8 cellular contexts compared by ENCODE assay signal in the genomic region with DNA sequence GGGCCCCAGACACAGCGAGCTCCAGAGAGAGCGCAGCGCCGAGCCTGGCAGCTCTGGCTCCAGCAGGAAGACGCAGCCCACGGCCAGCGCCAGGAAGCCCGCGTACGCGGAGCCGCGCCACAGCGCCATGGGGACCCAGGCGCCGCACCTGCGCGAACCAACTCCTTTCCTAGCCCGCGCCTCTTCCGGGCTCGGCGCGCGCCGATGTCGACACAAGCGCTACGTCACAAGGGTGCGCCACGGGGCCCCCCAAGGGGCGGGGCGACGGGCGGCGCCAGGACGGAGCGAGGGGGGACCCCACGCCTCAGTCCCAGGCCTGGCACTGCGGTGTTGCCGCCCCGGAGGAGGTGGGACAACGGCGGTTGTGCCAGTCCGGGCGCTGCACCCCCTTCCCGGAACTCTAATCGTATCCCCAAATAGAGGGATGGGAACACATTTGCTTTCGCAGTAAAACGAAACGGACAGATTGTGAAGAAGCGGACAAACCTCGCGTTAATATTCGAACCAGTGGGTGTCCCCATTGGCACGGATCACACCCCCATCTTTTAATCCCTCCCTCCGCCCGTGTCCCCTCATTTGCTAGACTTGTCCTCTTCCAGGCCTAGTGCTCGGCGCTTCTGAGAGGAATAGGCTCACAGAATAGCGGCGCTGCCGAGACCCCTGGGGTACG. TPM values are rescaled to one million over a fixed set of nuclear protein-coding genes. Genes with fewer than 3 reads are reported as not detected.
DNase-seq lines count a peak whose midpoint lies in the region; ATAC-seq, FAIRE-seq and TF ChIP-seq lines count a peak whose summit lies in the region.

A gene (minus strand): TSS at position 196 of the 670 bp plus-strand sequence. CDS start 67 bp downstream, at position 129.

- intact Hi-C loops in T-helper 2 cell treated with Interferon-gamma antibody and Interleukin-4, amounts not matched to agents 100 ng/mL and 5 ng/mL, for 36 hours (cut with micrococcal nuclease) = loop anchor here (1.0 to 5.0 kb wide), 9 partner anchors 43 to 849 kb away; a partner anchor contains a TSS

- TF ChIP-seq POLR2A in GM18505 (IDR thresholded peaks at IDR 0.05; ENCODE audit: borderline replicate concordance, extremely low read depth, insufficient read depth, insufficient read length) = peak; percentile 96

- H3K9me3 ChIP-seq in right atrium auricular region = no peaks in the 10 kb centered on the region

- ATAC-seq in GM18505 (IDR thresholded peaks at IDR 0.05; ENCODE audit: unreplicated experiment) = peak; percentile 77
- ATAC-seq in HG02970 (IDR thresholded peaks at IDR 0.05; ENCODE audit: low FRiP score, unreplicated experiment) = peak; percentile 89

- no peaks in the 10 kb centered on the region for H3K27me3 ChIP-seq in right atrium auricular region

- DNase-seq in NCI-H1930 (lab: John Stamatoyannopoulos, UW) (peak; percentile 74 to 88), anterior cingulate cortex (lab: John Stamatoyannopoulos, UW) (peak; percentile 74 to 96 (median 89)), right atrium auricular region (ENCODE audit: low spot score) (peak; percentile 90), pulmonary artery endothelial cell (ENCODE audit: low read depth, low spot score) (peak; percentile 77), urothelium cell line (ENCODE audit: low spot score) (peak; percentile 91)

- no peaks in the 10 kb centered on the region for H3K36me3 ChIP-seq in right atrium auricular region

- no peak for TF ChIP-seq CTCF in right atrium auricular region (IDR thresholded peaks at IDR 0.05)

- FAIRE-seq in urothelium cell line (lab: Jason Lieb, UNC) = no peak

- peak within 1 kb of the TSS; percentile 89 to 94 for H3K27ac ChIP-seq in right atrium auricular region

- H3K4me3 ChIP-seq in right atrium auricular region = peak within 1 kb of the TSS; percentile 95 to 96

- H3K4me1 ChIP-seq in right atrium auricular region = peaks cover 0 to 27% of the 10 kb centered on the region in 2 donors

RNA-seq across cellular contexts. Expression of the gene that starts here (rescaled TPM):
- total RNA-seq in T-helper 2 cell treated with Interferon-gamma antibody and Interleukin-4, amounts not matched to agents 100 ng/mL and 5 ng/mL, for 36 hours = 79.6 and 79.9 TPM in 2 replicates
- 10 to 100 TPM; 10.4 to 16.3 TPM for total RNA-seq in right atrium auricular region
- 48.7 and 58.6 TPM in 2 replicates for total RNA-seq in pulmonary artery endothelial cell

Comparison
In these comparisons a context has a peak if more than half of its experiments do, and no peak if none do; other contexts are left out.
1. Peak in every context shown above with its lines: DNase-seq, ATAC-seq, H3K4me3 ChIP-seq and H3K27ac ChIP-seq.